In the genomic region with DNA sequence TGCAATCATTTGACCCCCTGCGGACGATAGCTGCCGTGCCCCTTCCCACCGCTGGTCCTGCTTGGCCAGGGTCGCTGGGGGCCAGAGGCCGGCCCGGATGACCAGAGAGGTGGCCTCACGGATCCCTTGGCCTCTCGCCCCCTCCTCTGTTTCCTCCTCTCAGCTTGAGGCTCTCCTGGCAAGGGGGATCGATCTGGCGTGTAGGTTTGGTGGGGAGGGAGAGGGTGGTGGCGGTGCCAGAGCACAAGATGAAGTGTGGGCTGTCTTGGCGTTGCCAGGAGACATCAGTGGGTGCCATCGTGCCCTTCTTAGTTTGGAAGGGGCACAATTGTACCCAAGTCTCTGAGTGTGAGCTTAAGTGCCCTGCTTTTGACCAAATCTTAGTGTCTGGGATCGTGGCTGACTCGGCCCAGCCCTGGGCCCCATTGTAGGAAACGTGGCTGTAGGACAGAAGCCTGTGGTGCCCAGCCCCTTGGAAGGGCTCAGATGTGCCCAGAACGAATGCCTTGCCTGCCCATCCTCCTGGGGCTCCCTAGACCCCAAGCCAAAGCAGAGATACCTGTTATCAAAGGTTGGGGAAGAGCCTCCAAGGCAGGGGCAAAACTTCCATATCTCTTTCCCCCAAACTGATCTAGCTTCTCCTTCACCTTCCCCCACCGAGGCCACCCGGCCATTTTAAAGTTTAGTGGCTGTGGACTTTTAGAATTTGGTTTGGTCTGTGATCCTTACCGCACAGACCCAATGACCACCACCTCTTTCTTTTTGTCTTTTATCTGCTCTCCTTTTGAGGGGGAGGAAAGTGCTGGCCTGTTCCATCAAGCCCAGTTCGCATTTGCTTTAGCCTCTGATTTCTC, we compare ENCODE assay signal across 8 cellular contexts. TPM values are rescaled to one million over a fixed set of nuclear protein-coding genes. Genes with fewer than 3 reads are reported as not detected.
A peak's percentile ranks its signal among the peaks of the same experiment; 100 is the strongest.
DNase-seq lines count a peak whose midpoint lies in the region; ATAC-seq and TF ChIP-seq lines count a peak whose summit lies in the region.

No MANE protein-coding gene starts in this region.

- H3K27ac ChIP-seq in adrenal gland, result peak overlapping the region in 4 of 5 donors; percentile 92 to 95 (median 94)
- H3K27ac ChIP-seq in iPS-18a (ENCODE audit: low read length), result no peak overlapping the region

- peak; percentile 93 for DNase-seq in DMS114 treated with DMSO at 0.1 percent for 48 hours (lab: John Stamatoyannopoulos, UW; ENCODE audit: unreplicated experiment)
- DNase-seq in adrenal gland, result peak in 3 of 7 donors; percentile 13 to 50 (median 22)
- DNase-seq in retina, result peak; percentile 48
- no peak for DNase-seq in central memory CD4-positive, alpha-beta T cell
- no peak for DNase-seq in activated CD4-positive, alpha-beta T cell treated with anti-CD3 and anti-CD28 coated beads for 48 hours

- 32 to 42% (median 36%) methylated on average over 15 to 22 of the region's 22 CpGs for WGBS in adrenal gland, 4 donors

- H3K9me3 ChIP-seq in adrenal gland (replicated peaks in 1 of 3) (no peaks in the 10 kb centered on the region), iPS-18a (ENCODE audit: control insufficient read depth, low read depth, low read length) (no peaks in the 10 kb centered on the region)

- no peak overlapping the region for H3K9ac ChIP-seq in iPS-18a (ENCODE audit: low read length)

- no peak for TF ChIP-seq POLR2A in adrenal gland (IDR thresholded peaks at IDR 0.05)

- H3K4me1 ChIP-seq in adrenal gland (replicated peaks in 1 of 2) (peaks cover 0 to 26% of the 10 kb centered on the region in 2 donors), iPS-18a (ENCODE audit: control insufficient read depth, low read depth, low read length) (peaks cover 45% of the 10 kb centered on the region)

- TF ChIP-seq CTCF in adrenal gland (IDR thresholded peaks at IDR 0.05), result no peak

- H3K4me3 ChIP-seq in adrenal gland (peak overlapping the region in 2 of 4 donors; percentile 15 to 82), iPS-18a (ENCODE audit: low read length) (peak overlapping the region; percentile 46)

- ATAC-seq in GM18520 (IDR thresholded peaks at IDR 0.05; ENCODE audit: unreplicated experiment) (no peak), HG02798 (IDR thresholded peaks at IDR 0.05; ENCODE audit: poor library complexity, unreplicated experiment) (no peak)

- H3K27me3 ChIP-seq in adrenal gland (no peaks in the 10 kb centered on the region), iPS-18a (ENCODE audit: control insufficient read depth, insufficient read depth, low read length) (peaks cover 93% of the 10 kb centered on the region)

- intact Hi-C loops in adrenal gland (cut with DNase I), result loop anchor here in 1 of 2 donors (10.0 kb wide), 1 partner anchor 870 kb away; no protein-coding TSS in a partner anchor

- H3K36me3 ChIP-seq in adrenal gland (replicated peaks in 1 of 2), result no peaks in the 10 kb centered on the region
- no peaks in the 10 kb centered on the region for H3K36me3 ChIP-seq in iPS-18a (ENCODE audit: control insufficient read depth, low read depth, low read length)

RNA-seq across cellular contexts. Expression of gene NR2F2, which starts 14.4 kb away (rescaled TPM):
- 100 to 1,000 TPM in 2 of 8 donors, 10 to 100 TPM in 6; 22.3 to 113 (median 54.8) TPM for total RNA-seq in adrenal gland
- 10 to 100 TPM; 27.3 to 67.9 (median 37.3) TPM for polyA plus RNA-seq in adrenal gland

Comparison
In these comparisons a context has a peak if more than half of its experiments do, and no peak if none do; other contexts are left out.
1. DNase-seq: peak in DMS114 treated with DMSO at 0.1 percent for 48 hours (single experiment) and retina (single experiment); none in central memory CD4-positive, alpha-beta T cell (single experiment) and activated CD4-positive, alpha-beta T cell treated with anti-CD3 and anti-CD28 coated beads for 48 hours (single experiment).